15 cellular contexts compared by ENCODE assay signal in genomic region chr5:177607115-177607451, GRCh38. TPM values are rescaled to one million over a fixed set of nuclear protein-coding genes. Genes with fewer than 3 reads are reported as not detected.
DNase-seq lines count a peak whose midpoint lies in the region; ATAC-seq and TF ChIP-seq lines count a peak whose summit lies in the region.
"Had no signal": no experiment of that assay in that cellular context is flagged by ENCODE, and none has a peak within 500 bp of the region (broad histone marks: within the 10 kb centered on the region; RNA-seq: fewer than 3 reads in every experiment).

No MANE protein-coding gene starts in this region.

- H3K36me3 Mint-ChIP-seq in activated T-helper 1 cell treated with anti-CD3 and anti-CD28 coated beads, Interleukin-12 subunit alpha, Interleukin-12 subunit beta, Interleukin-2, Interleukin-4 antibody, amounts not matched to agents 30 ng/mL and 10 ng/mL and 1 ng/mL, durations not matched to agents 14 hours and 24 hours and 36 hours (ENCODE audit: low read depth) = peaks cover 3% of the 10 kb centered on the region
- peaks cover 6% of the 10 kb centered on the region for H3K36me3 Mint-ChIP-seq in effector memory CD8-positive, alpha-beta T cell (ENCODE audit: insufficient read depth)
- H3K36me3 Mint-ChIP-seq: activated CD4-positive, alpha-beta memory T cell treated with anti-CD3 and anti-CD28 coated beads for 36 hours had no signal

- H3K27me3 ChIP-seq in NT2/D1 (ENCODE audit: insufficient read depth, insufficient read length) (no peaks in the 10 kb centered on the region), gastrocnemius medialis (no peaks in the 10 kb centered on the region), A673 (replicated peaks; ENCODE audit: insufficient read depth, low read depth, low read length, poor library complexity) (no peaks in the 10 kb centered on the region)
- H3K27me3 ChIP-seq: ascending aorta, esophagus squamous epithelium, neutrophil had no signal

- DNase-seq in NT2/D1 (ENCODE audit: low read depth, low spot score) (no peak), gastrocnemius medialis (no peak), A673 (ENCODE audit: low spot score) (no peak)
- no peak for DNase-seq in activated T-helper 1 cell treated with anti-CD3 and anti-CD28 coated beads, Interleukin-12 subunit alpha, Interleukin-12 subunit beta, Interleukin-2, Interleukin-4 antibody, amounts not matched to agents 30 ng/mL and 10 ng/mL and 1 ng/mL, durations not matched to agents 14 hours and 24 hours and 36 hours (ENCODE audit: low spot score)
- no peak for DNase-seq in effector memory CD8-positive, alpha-beta T cell
- DNase-seq: esophagus squamous epithelium had no signal

- no peak overlapping the region for H3K27ac Mint-ChIP-seq in activated T-helper 1 cell treated with anti-CD3 and anti-CD28 coated beads, Interleukin-12 subunit alpha, Interleukin-12 subunit beta, Interleukin-2, Interleukin-4 antibody, amounts not matched to agents 30 ng/mL and 10 ng/mL and 1 ng/mL, durations not matched to agents 14 hours and 24 hours and 36 hours
- H3K27ac Mint-ChIP-seq in effector memory CD8-positive, alpha-beta T cell = peak overlapping the region in 1 of 2 donors; percentile 51
- H3K27ac Mint-ChIP-seq: activated CD4-positive, alpha-beta memory T cell treated with anti-CD3 and anti-CD28 coated beads for 36 hours; type B pancreatic cell had no signal

- POLR2A ChIA-PET in A673 (lab: Charles Lee; ENCODE audit: low non-redundant PET) = interaction anchor here (0.6 kb wide), 1 partner anchor 310 kb away, joined by 7 read pairs; no protein-coding TSS in a partner anchor

- H3K4me3 ChIP-seq in NT2/D1 (ENCODE audit: insufficient read length, low read depth) (no peak overlapping the region), gastrocnemius medialis (no peak overlapping the region), A673 (ENCODE audit: low read depth, low read length, poor library complexity, severe bottlenecking) (no peak overlapping the region)
- H3K4me3 ChIP-seq: ascending aorta, esophagus squamous epithelium, mucosa of descending colon, SK-N-MC, smooth muscle cell had no signal

- intact Hi-C loops in gastrocnemius medialis (cut with DNase I; ENCODE audit: low total_unique reads) (no loop called here), A673 (cut with micrococcal nuclease; ENCODE audit: unreplicated experiment) (no loop called here)
- intact Hi-C loops in activated T-helper 1 cell treated with anti-CD3 and anti-CD28 coated beads, Interleukin-12 subunit alpha, Interleukin-12 subunit beta, Interleukin-2, Interleukin-4 antibody, amounts not matched to agents 30 ng/mL and 10 ng/mL and 1 ng/mL, durations not matched to agents 14 hours and 24 hours and 36 hours (cut with micrococcal nuclease) = loop anchor here (10.0 kb wide), 1 partner anchor 458 kb away; no protein-coding TSS in a partner anchor

- H3K27me3 Mint-ChIP-seq in activated T-helper 1 cell treated with anti-CD3 and anti-CD28 coated beads, Interleukin-12 subunit alpha, Interleukin-12 subunit beta, Interleukin-2, Interleukin-4 antibody, amounts not matched to agents 30 ng/mL and 10 ng/mL and 1 ng/mL, durations not matched to agents 14 hours and 24 hours and 36 hours (ENCODE audit: insufficient read depth) = no peaks in the 10 kb centered on the region
- H3K27me3 Mint-ChIP-seq in effector memory CD8-positive, alpha-beta T cell = no peaks in the 10 kb centered on the region
- H3K27me3 Mint-ChIP-seq: activated CD4-positive, alpha-beta memory T cell treated with anti-CD3 and anti-CD28 coated beads for 36 hours; type B pancreatic cell had no signal

- ATAC-seq in esophagus mucosa = peak; percentile 2
- peak; percentile 0 to 21 for ATAC-seq in gastrocnemius medialis
- no peak for ATAC-seq in effector memory CD8-positive, alpha-beta T cell (replicated peaks)

- no peaks in the 10 kb centered on the region for H3K9me3 Mint-ChIP-seq in activated T-helper 1 cell treated with anti-CD3 and anti-CD28 coated beads, Interleukin-12 subunit alpha, Interleukin-12 subunit beta, Interleukin-2, Interleukin-4 antibody, amounts not matched to agents 30 ng/mL and 10 ng/mL and 1 ng/mL, durations not matched to agents 14 hours and 24 hours and 36 hours
- H3K9me3 Mint-ChIP-seq in effector memory CD8-positive, alpha-beta T cell = no peaks in the 10 kb centered on the region
- H3K9me3 Mint-ChIP-seq: activated CD4-positive, alpha-beta memory T cell treated with anti-CD3 and anti-CD28 coated beads for 36 hours; type B pancreatic cell had no signal

- H3K9ac ChIP-seq in NT2/D1 (ENCODE audit: insufficient read length, low read depth) = peak overlapping the region; percentile 2

- no TSS peak for BruUV-seq in A673 (replicated peaks; lab: Mats Ljungman, UMichigan)

- TF ChIP-seq POLR2A in GM19193 (IDR thresholded peaks at IDR 0.05; ENCODE audit: extremely low read depth, insufficient read depth, insufficient read length) (peak; percentile 16), gastrocnemius medialis (IDR thresholded peaks at IDR 0.05) (no peak)

- H3K9me3 ChIP-seq in NT2/D1 (ENCODE audit: insufficient read depth, low read length) = no peaks in the 10 kb centered on the region
- H3K9me3 ChIP-seq in gastrocnemius medialis = no peaks in the 10 kb centered on the region
- H3K9me3 ChIP-seq in A673 (ENCODE audit: low read depth, low read length, poor library complexity, severe bottlenecking) = no peaks in the 10 kb centered on the region
- H3K9me3 ChIP-seq: ascending aorta, esophagus squamous epithelium, mucosa of descending colon, neutrophil had no signal

- H3K36me3 ChIP-seq in NT2/D1 (ENCODE audit: insufficient read depth, insufficient read length, low read length) = peaks cover 63% of the 10 kb centered on the region
- H3K36me3 ChIP-seq in gastrocnemius medialis = no peaks in the 10 kb centered on the region
- H3K36me3 ChIP-seq in A673 (ENCODE audit: insufficient read depth, low read length, poor library complexity, severe bottlenecking) = no peaks in the 10 kb centered on the region

- CTCF ChIA-PET in A673 (lab: Charles Lee) = interaction anchor here (0.6 kb wide), 2 partner anchors 21 to 347 kb away, joined by 3 to 5 read pairs; no protein-coding TSS in a partner anchor

- no peak overlapping the region for H3K4me3 Mint-ChIP-seq in activated T-helper 1 cell treated with anti-CD3 and anti-CD28 coated beads, Interleukin-12 subunit alpha, Interleukin-12 subunit beta, Interleukin-2, Interleukin-4 antibody, amounts not matched to agents 30 ng/mL and 10 ng/mL and 1 ng/mL, durations not matched to agents 14 hours and 24 hours and 36 hours
- H3K4me3 Mint-ChIP-seq in effector memory CD8-positive, alpha-beta T cell = no peak overlapping the region
- H3K4me3 Mint-ChIP-seq: activated CD4-positive, alpha-beta memory T cell treated with anti-CD3 and anti-CD28 coated beads for 36 hours; type B pancreatic cell had no signal

- H3K27ac ChIP-seq in gastrocnemius medialis (no peak overlapping the region), A673 (ENCODE audit: low read depth, low read length, poor library complexity, severe bottlenecking) (no peak overlapping the region)
- H3K27ac ChIP-seq: ascending aorta, neutrophil, SK-N-MC had no signal

- H3K4me1 Mint-ChIP-seq in activated T-helper 1 cell treated with anti-CD3 and anti-CD28 coated beads, Interleukin-12 subunit alpha, Interleukin-12 subunit beta, Interleukin-2, Interleukin-4 antibody, amounts not matched to agents 30 ng/mL and 10 ng/mL and 1 ng/mL, durations not matched to agents 14 hours and 24 hours and 36 hours (ENCODE audit: low read depth) = peaks cover 5% of the 10 kb centered on the region
- peaks cover 22 to 24% of the 10 kb centered on the region in 2 donors for H3K4me1 Mint-ChIP-seq in effector memory CD8-positive, alpha-beta T cell (ENCODE audit: low read depth in 2 of 2)

- in situ Hi-C loops in gastrocnemius medialis (cut with MboI; ENCODE audit: low sequenced_read_pairs in 4 of 4) = no loop called here

- H3K4me1 ChIP-seq in NT2/D1 (ENCODE audit: insufficient read depth, insufficient read length) = peaks cover 9% of the 10 kb centered on the region
- H3K4me1 ChIP-seq in gastrocnemius medialis = peaks cover 0 to 1% of the 10 kb centered on the region in 2 donors
- H3K4me1 ChIP-seq in A673 (ENCODE audit: insufficient read depth, low read length, poor library complexity, severe bottlenecking) = peaks cover 4% of the 10 kb centered on the region
- H3K4me1 ChIP-seq: ascending aorta had no signal

- TF ChIP-seq CTCF in gastrocnemius medialis (IDR thresholded peaks at IDR 0.05 in 4 of 5, conservative IDR thresholded peaks at IDR 0.05 in 1 of 5) (no peak), A673 (conservative IDR thresholded peaks at IDR 0.05; ENCODE audit: low read depth, low read length) (no peak)

RNA-seq across cellular contexts. Expression of gene B4GALT7, which starts 7.2 kb away (rescaled TPM):
- total RNA-seq in esophagus mucosa (13.1 TPM), gastrocnemius medialis (10 to 100 TPM; 11.9 to 24.8 (median 16.2) TPM), A673 (2021) (15.0 and 17.3 TPM in 2 replicates)
- 27.7 and 28.4 TPM in 2 replicates for total RNA-seq in activated T-helper 1 cell treated with anti-CD3 and anti-CD28 coated beads, Interleukin-12 subunit alpha, Interleukin-12 subunit beta, Interleukin-2, Interleukin-4 antibody, amounts not matched to agents 30 ng/mL and 10 ng/mL and 1 ng/mL, durations not matched to agents 14 hours and 24 hours and 36 hours

RNA-seq across cellular contexts. Expression of gene TMED9, which starts 15.1 kb away (rescaled TPM):
- total RNA-seq in esophagus mucosa (116 TPM), gastrocnemius medialis (10 to 100 TPM; 24.3 to 67.2 (median 37.3) TPM), A673 (2021) (88.6 and 90.1 TPM in 2 replicates)
- total RNA-seq in activated T-helper 1 cell treated with anti-CD3 and anti-CD28 coated beads, Interleukin-12 subunit alpha, Interleukin-12 subunit beta, Interleukin-2, Interleukin-4 antibody, amounts not matched to agents 30 ng/mL and 10 ng/mL and 1 ng/mL, durations not matched to agents 14 hours and 24 hours and 36 hours = 174 and 175 TPM in 2 replicates

RNA-seq across cellular contexts. Expression of gene FAM193B, which starts 52.7 kb away (rescaled TPM):
- total RNA-seq in esophagus mucosa = 31.6 TPM
- total RNA-seq in gastrocnemius medialis = 10 to 100 TPM; 13.2 to 21.3 (median 16.6) TPM
- total RNA-seq in activated T-helper 1 cell treated with anti-CD3 and anti-CD28 coated beads, Interleukin-12 subunit alpha, Interleukin-12 subunit beta, Interleukin-2, Interleukin-4 antibody, amounts not matched to agents 30 ng/mL and 10 ng/mL and 1 ng/mL, durations not matched to agents 14 hours and 24 hours and 36 hours = 70.9 and 79.4 TPM in 2 replicates
- 43.8 and 53.5 TPM in 2 replicates for total RNA-seq in A673 (2021)
